ENCODE assay signal across 11 cellular contexts in genomic region chr1:214018605-214019268, GRCh38. TPM values are rescaled to one million over a fixed set of nuclear protein-coding genes. Genes with fewer than 3 reads are reported as not detected.
DNase-seq lines count a peak whose midpoint lies in the region; ATAC-seq and TF ChIP-seq lines count a peak whose summit lies in the region.
"Had no signal": no experiment of that assay in that cellular context is flagged by ENCODE, and none has a peak within 500 bp of the region (broad histone marks: within the 10 kb centered on the region; RNA-seq: fewer than 3 reads in every experiment).

No MANE protein-coding gene starts in this region.

- in situ Hi-C loops in KBM-7 (cut with MboI; ENCODE audit: low pct_unique_long_range_greater_than_20kb, low sequenced_read_pairs) = no loop called here

- DNase-seq in GM10248 (ENCODE audit: extremely low spot score) (peak; percentile 58), NCI-H1092 (lab: John Stamatoyannopoulos, UW) (peak; percentile 51), dermis microvascular lymphatic vessel endothelial cell (ENCODE audit: low read depth in 2 of 2) (peak; percentile 48 to 55), HK-2 (ENCODE audit: unreplicated experiment) (no peak), SKM-1 treated with dmso at 0.1 percent for 144 hours (lab: John Stamatoyannopoulos, UW; ENCODE audit: unreplicated experiment) (no peak), KBM-7 (no peak)
- DNase-seq: DMS79 had no signal

- no peak for TF ChIP-seq CTCF in GM10248 (IDR thresholded peaks at IDR 0.05; ENCODE audit: control extremely low read depth, extremely low read depth, low read depth, missing control alignments)

- CTCF ChIA-PET in GM10248 (lab: Yijun Ruan, JAX) = no interaction called here

- ATAC-seq in GM19468 (IDR thresholded peaks at IDR 0.05; ENCODE audit: extremely low read depth, unreplicated experiment) (peak; percentile 48), HG02571 (IDR thresholded peaks at IDR 0.05; ENCODE audit: unreplicated experiment) (no peak)
- ATAC-seq: esophagus mucosa; naive thymus-derived CD8-positive, alpha-beta T cell had no signal

- POLR2A ChIA-PET in GM10248 (lab: Yijun Ruan, JAX) = no interaction called here

RNA-seq across cellular contexts. Expression of gene PROX1, which starts 31.0 kb away (rescaled TPM):
- 56.4 and 112 TPM in 2 replicates for total RNA-seq in dermis microvascular lymphatic vessel endothelial cell
- total RNA-seq: naive thymus-derived CD8-positive, alpha-beta T cell had no signal

Comparison
In these comparisons a context has a peak if more than half of its experiments do, and no peak if none do; other contexts are left out.
1. DNase-seq: peak in GM10248 (single experiment), NCI-H1092 (single experiment) and dermis microvascular lymphatic vessel endothelial cell (2 of 2); none in HK-2 (single experiment), SKM-1 treated with dmso at 0.1 percent for 144 hours (single experiment) and KBM-7 (single experiment).